In the genomic region with DNA sequence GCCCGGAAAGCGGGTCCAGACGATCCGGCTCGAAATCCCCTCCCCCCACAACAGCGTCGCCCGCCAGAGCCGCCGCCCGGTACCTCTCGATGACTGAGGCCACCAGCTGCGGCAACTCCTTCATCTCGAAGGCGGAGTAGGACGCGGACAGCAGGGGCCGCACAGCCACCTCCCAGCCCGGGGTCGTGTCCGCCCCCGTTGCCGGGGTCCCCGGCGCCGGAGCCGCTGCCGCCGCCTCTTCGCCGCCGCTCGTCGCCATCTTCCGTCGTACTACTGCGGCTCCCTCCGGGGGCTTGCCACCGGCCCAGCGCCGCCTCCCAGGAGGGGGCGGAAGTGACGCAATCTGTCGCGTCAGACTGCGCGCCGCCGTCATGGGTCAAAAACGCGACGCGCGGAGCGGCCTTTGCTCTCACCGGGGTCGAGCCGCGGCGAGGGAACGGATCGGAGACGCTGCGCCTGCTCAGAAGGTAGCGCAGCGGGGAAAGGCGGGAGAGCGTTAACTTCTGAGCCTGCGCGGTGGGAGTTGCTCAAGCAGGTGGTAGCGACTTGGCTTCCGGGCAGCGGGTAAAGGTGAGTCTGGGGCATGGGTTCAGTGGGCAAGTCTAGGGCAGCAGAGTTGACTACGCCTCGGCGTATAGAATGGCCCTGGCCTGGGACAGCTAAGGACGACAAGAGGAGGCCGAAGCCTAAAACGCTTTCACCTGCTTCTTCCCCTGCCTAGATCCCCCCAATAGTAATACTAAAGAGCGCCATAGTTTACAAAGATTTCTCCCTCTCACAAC, we compare ENCODE assay signal across 8 cellular contexts. TPM values are rescaled to one million over a fixed set of nuclear protein-coding genes. Genes with fewer than 3 reads are reported as not detected.
DNase-seq lines count a peak whose midpoint lies in the region; ATAC-seq and TF ChIP-seq lines count a peak whose summit lies in the region.

A gene (minus strand): TSS at position 277 of the 782 bp plus-strand sequence. CDS start 18 bp downstream, at position 259.

- no peak for TF ChIP-seq CTCF in AG04449 (IDR thresholded peaks at IDR 0.05; ENCODE audit: insufficient read depth, low read length, missing control alignments)
- no peak for TF ChIP-seq CTCF in WTC11 (IDR thresholded peaks at IDR 0.05)
- TF ChIP-seq CTCF in cardiac fibroblast (IDR thresholded peaks at IDR 0.05; ENCODE audit: low read depth, low read length): no peak

- peaks cover 3% of the 10 kb centered on the region for H3K36me3 Mint-ChIP-seq in WTC11

- no peaks in the 10 kb centered on the region for H3K9me3 Mint-ChIP-seq in WTC11

- H3K27ac Mint-ChIP-seq in WTC11: peak within 1 kb of the TSS; percentile 99

- H3K4me3 Mint-ChIP-seq in WTC11: peak within 1 kb of the TSS; percentile 94

- ATAC-seq in GM18907 (IDR thresholded peaks at IDR 0.05; ENCODE audit: unreplicated experiment) (peak; percentile 75), HG03159 (IDR thresholded peaks at IDR 0.05; ENCODE audit: unreplicated experiment) (peak; percentile 82), WTC11 (peak; percentile 93)

- H3K4me3 ChIP-seq in AG04449 (ENCODE audit: low read depth, low read length): peak within 1 kb of the TSS; percentile 97
- H3K4me3 ChIP-seq in cardiac fibroblast (replicated peaks in 1 of 2; ENCODE audit: low read depth in 2 of 2, low read length in 2 of 2): peak within 1 kb of the TSS; percentile 82 to 91

- CTCF ChIA-PET in AG04449 (lab: Yijun Ruan, JAX) (interaction anchor here (1.2 to 2.9 kb wide), 2 partner anchors 28 to 31 kb away, joined by 3 to 17 read pairs; no protein-coding TSS in a partner anchor), WTC11 (lab: Charles Lee) (interaction anchor here (0.9 kb wide), 2 partner anchors 31 to 303 kb away, joined by 3 to 4 read pairs; no protein-coding TSS in a partner anchor)

- POLR2A ChIA-PET in AG04449 (lab: Yijun Ruan, JAX): interaction anchor here (1.2 kb wide), 1 partner anchor 41 kb away, joined by 3 read pairs; a partner anchor contains a TSS
- POLR2A ChIA-PET in WTC11 (lab: Charles Lee): interaction anchor here (0.6 kb wide), 1 partner anchor 943 kb away, joined by 5 read pairs; no protein-coding TSS in a partner anchor

- H3K4me1 Mint-ChIP-seq in WTC11: peaks cover 31% of the 10 kb centered on the region

- peak; percentile 52 for DNase-seq in AG04449 (ENCODE audit: low read depth, low spot score)
- peak; percentile 95 for DNase-seq in NCI-H2227 treated with DMSO at 0.1 percent for 48 hours (lab: John Stamatoyannopoulos, UW)
- peak; percentile 95 for DNase-seq in WTC11 (ENCODE audit: low spot score)
- DNase-seq in cardiac fibroblast (ENCODE audit: low read depth in 2 of 2): peak; percentile 93 to 95
- DNase-seq in iPS-NIHi7 (ENCODE audit: extremely low spot score): peak; percentile 97
- DNase-seq in smooth muscle cell of the brain vasculature (ENCODE audit: low read depth, low spot score): peak; percentile 80

- no peaks in the 10 kb centered on the region for H3K27me3 Mint-ChIP-seq in WTC11 (ENCODE audit: low read depth)

TF ChIP-seq in WTC11, 78 proteins besides CTCF, POLR2A, EP300 and RAD21 (continues in another document):
- TF ChIP-seq FOXK1 (CRISPR knock-in tag; IDR thresholded peaks at IDR 0.05) (peak; percentile 94), MYBL2 (CRISPR knock-in tag; IDR thresholded peaks at IDR 0.05) (peak; percentile 65), ZNF232 (CRISPR knock-in tag; IDR thresholded peaks at IDR 0.05) (0 out of 2 replicates have a peak, but pooled peaks have one; percentile 38), ZNF423 (CRISPR knock-in tag; IDR thresholded peaks at IDR 0.05) (no peak), ZNF219 (CRISPR knock-in tag; IDR thresholded peaks at IDR 0.05; ENCODE audit: borderline replicate concordance) (0 out of 2 replicates have a peak, but pooled peaks have one; percentile 28), SMAD4 (CRISPR knock-in tag; IDR thresholded peaks at IDR 0.05) (no peak), JUN (CRISPR knock-in tag; IDR thresholded peaks at IDR 0.05) (peak; percentile 87), ZNF317 (CRISPR knock-in tag; IDR thresholded peaks at IDR 0.05; ENCODE audit: borderline replicate concordance, low read depth) (peak; percentile 52; the same call in 1 of the 2 replicates), ETV6 (CRISPR knock-in tag; IDR thresholded peaks at IDR 0.05) (0 out of 2 replicates have a peak, but pooled peaks have one; percentile 42), NFE2L1 (CRISPR knock-in tag; IDR thresholded peaks at IDR 0.05) (peak; percentile 87)
- TF ChIP-seq, protein P1, sequence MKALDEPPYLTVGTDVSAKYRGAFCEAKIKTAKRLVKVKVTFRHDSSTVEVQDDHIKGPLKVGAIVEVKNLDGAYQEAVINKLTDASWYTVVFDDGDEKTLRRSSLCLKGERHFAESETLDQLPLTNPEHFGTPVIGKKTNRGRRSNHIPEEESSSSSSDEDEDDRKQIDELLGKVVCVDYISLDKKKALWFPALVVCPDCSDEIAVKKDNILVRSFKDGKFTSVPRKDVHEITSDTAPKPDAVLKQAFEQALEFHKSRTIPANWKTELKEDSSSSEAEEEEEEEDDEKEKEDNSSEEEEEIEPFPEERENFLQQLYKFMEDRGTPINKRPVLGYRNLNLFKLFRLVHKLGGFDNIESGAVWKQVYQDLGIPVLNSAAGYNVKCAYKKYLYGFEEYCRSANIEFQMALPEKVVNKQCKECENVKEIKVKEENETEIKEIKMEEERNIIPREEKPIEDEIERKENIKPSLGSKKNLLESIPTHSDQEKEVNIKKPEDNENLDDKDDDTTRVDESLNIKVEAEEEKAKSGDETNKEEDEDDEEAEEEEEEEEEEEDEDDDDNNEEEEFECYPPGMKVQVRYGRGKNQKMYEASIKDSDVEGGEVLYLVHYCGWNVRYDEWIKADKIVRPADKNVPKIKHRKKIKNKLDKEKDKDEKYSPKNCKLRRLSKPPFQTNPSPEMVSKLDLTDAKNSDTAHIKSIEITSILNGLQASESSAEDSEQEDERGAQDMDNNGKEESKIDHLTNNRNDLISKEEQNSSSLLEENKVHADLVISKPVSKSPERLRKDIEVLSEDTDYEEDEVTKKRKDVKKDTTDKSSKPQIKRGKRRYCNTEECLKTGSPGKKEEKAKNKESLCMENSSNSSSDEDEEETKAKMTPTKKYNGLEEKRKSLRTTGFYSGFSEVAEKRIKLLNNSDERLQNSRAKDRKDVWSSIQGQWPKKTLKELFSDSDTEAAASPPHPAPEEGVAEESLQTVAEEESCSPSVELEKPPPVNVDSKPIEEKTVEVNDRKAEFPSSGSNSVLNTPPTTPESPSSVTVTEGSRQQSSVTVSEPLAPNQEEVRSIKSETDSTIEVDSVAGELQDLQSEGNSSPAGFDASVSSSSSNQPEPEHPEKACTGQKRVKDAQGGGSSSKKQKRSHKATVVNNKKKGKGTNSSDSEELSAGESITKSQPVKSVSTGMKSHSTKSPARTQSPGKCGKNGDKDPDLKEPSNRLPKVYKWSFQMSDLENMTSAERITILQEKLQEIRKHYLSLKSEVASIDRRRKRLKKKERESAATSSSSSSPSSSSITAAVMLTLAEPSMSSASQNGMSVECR (CRISPR knock-in tag; IDR thresholded peaks at IDR 0.05; ENCODE audit: borderline replicate concordance): 0 out of 2 replicates have a peak, but pooled peaks have one; percentile 21
- TF ChIP-seq, protein P2, sequence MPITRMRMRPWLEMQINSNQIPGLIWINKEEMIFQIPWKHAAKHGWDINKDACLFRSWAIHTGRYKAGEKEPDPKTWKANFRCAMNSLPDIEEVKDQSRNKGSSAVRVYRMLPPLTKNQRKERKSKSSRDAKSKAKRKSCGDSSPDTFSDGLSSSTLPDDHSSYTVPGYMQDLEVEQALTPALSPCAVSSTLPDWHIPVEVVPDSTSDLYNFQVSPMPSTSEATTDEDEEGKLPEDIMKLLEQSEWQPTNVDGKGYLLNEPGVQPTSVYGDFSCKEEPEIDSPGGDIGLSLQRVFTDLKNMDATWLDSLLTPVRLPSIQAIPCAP (CRISPR knock-in tag; IDR thresholded peaks at IDR 0.05): no peak
- TF ChIP-seq, protein P3, sequence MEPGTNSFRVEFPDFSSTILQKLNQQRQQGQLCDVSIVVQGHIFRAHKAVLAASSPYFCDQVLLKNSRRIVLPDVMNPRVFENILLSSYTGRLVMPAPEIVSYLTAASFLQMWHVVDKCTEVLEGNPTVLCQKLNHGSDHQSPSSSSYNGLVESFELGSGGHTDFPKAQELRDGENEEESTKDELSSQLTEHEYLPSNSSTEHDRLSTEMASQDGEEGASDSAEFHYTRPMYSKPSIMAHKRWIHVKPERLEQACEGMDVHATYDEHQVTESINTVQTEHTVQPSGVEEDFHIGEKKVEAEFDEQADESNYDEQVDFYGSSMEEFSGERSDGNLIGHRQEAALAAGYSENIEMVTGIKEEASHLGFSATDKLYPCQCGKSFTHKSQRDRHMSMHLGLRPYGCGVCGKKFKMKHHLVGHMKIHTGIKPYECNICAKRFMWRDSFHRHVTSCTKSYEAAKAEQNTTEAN (CRISPR knock-in tag; IDR thresholded peaks at IDR 0.05): 0 out of 2 replicates have a peak, but pooled peaks have one; percentile 48
- TF ChIP-seq, protein P4, sequence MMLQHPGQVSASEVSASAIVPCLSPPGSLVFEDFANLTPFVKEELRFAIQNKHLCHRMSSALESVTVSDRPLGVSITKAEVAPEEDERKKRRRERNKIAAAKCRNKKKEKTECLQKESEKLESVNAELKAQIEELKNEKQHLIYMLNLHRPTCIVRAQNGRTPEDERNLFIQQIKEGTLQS (CRISPR knock-in tag; conservative IDR thresholded peaks at IDR 0.05): peak; percentile 70; the same call in 1 of the 2 replicates
- TF ChIP-seq, protein P5, sequence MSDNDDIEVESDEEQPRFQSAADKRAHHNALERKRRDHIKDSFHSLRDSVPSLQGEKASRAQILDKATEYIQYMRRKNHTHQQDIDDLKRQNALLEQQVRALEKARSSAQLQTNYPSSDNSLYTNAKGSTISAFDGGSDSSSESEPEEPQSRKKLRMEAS (CRISPR knock-in tag; IDR thresholded peaks at IDR 0.05): peak; percentile 92; the same call in 1 of the 2 replicates
- TF ChIP-seq, protein P6, sequence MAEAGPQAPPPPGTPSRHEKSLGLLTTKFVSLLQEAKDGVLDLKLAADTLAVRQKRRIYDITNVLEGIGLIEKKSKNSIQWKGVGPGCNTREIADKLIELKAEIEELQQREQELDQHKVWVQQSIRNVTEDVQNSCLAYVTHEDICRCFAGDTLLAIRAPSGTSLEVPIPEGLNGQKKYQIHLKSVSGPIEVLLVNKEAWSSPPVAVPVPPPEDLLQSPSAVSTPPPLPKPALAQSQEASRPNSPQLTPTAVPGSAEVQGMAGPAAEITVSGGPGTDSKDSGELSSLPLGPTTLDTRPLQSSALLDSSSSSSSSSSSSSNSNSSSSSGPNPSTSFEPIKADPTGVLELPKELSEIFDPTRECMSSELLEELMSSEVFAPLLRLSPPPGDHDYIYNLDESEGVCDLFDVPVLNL (CRISPR knock-in tag; IDR thresholded peaks at IDR 0.05; ENCODE audit: borderline replicate concordance, low read depth): no peak

RNA-seq across cellular contexts. Expression of the gene that starts here (rescaled TPM):
- 127 to 179 TPM (median 136 TPM) in 3 replicates for total RNA-seq in WTC11 (2021)

Comparison
In these comparisons a context has a peak if more than half of its experiments do, and no peak if none do; other contexts are left out.
1. Peak in every context shown above with its lines: DNase-seq, ATAC-seq and H3K4me3 ChIP-seq.